14 cellular contexts compared by ENCODE assay signal in genomic region chr7:158572000-158572828, GRCh38. TPM values are rescaled to one million over a fixed set of nuclear protein-coding genes. Genes with fewer than 3 reads are reported as not detected.
A peak's percentile ranks its signal among the peaks of the same experiment; 100 is the strongest.
DNase-seq lines count a peak whose midpoint lies in the region; TF ChIP-seq lines count a peak whose summit lies in the region.
"Had no signal": no experiment of that assay in that cellular context is flagged by ENCODE, and none has a peak within 500 bp of the region (broad histone marks: within the 10 kb centered on the region; RNA-seq: fewer than 3 reads in every experiment).

No MANE protein-coding gene starts in this region.

- TF ChIP-seq CTCF in brain microvascular endothelial cell (IDR thresholded peaks at IDR 0.05; ENCODE audit: low read depth, low read length, missing control alignments), result peak; percentile 32

- in situ Hi-C loops in brain microvascular endothelial cell (cut with HindIII; ENCODE audit: low pct_ligation_motif_present, low sequenced_read_pairs), result no loop called here

- H3K27ac ChIP-seq in brain microvascular endothelial cell, result no peak overlapping the region

- no peaks in the 10 kb centered on the region for H3K36me3 Mint-ChIP-seq in activated CD4-positive, alpha-beta memory T cell treated with anti-CD3 and anti-CD28 coated beads, Interleukin-2, amount 10 ng/mL, durations not matched to agents 7 days and 5 days (ENCODE audit: low read depth)
- H3K36me3 Mint-ChIP-seq in activated T-helper 1 cell treated with anti-CD3 and anti-CD28 coated beads, Interleukin-12 subunit alpha, Interleukin-12 subunit beta, Interleukin-2, Interleukin-4 antibody, amounts not matched to agents 30 ng/mL and 10 ng/mL and 1 ng/mL, durations not matched to agents 14 hours and 24 hours and 36 hours (ENCODE audit: low read depth), result no peaks in the 10 kb centered on the region
- H3K36me3 Mint-ChIP-seq: CD4-positive, CD25-positive, alpha-beta regulatory T cell; IgD-negative memory B cell had no signal

- POLR2A ChIA-PET in activated CD4-positive, alpha-beta memory T cell treated with anti-CD3 and anti-CD28 coated beads, Interleukin-2, amount 10 ng/mL, durations not matched to agents 7 days and 5 days (lab: Charles Lee), result no interaction called here

- H3K9me3 Mint-ChIP-seq in activated CD4-positive, alpha-beta memory T cell treated with anti-CD3 and anti-CD28 coated beads, Interleukin-2, amount 10 ng/mL, durations not matched to agents 7 days and 5 days, result no peaks in the 10 kb centered on the region
- H3K9me3 Mint-ChIP-seq in activated T-helper 1 cell treated with anti-CD3 and anti-CD28 coated beads, Interleukin-12 subunit alpha, Interleukin-12 subunit beta, Interleukin-2, Interleukin-4 antibody, amounts not matched to agents 30 ng/mL and 10 ng/mL and 1 ng/mL, durations not matched to agents 14 hours and 24 hours and 36 hours, result no peaks in the 10 kb centered on the region
- H3K9me3 Mint-ChIP-seq: IgD-negative memory B cell; naive thymus-derived CD8-positive, alpha-beta T cell had no signal

- no peak overlapping the region for H3K27ac Mint-ChIP-seq in activated CD4-positive, alpha-beta memory T cell treated with anti-CD3 and anti-CD28 coated beads, Interleukin-2, amount 10 ng/mL, durations not matched to agents 7 days and 5 days
- H3K27ac Mint-ChIP-seq in activated T-helper 1 cell treated with anti-CD3 and anti-CD28 coated beads, Interleukin-12 subunit alpha, Interleukin-12 subunit beta, Interleukin-2, Interleukin-4 antibody, amounts not matched to agents 30 ng/mL and 10 ng/mL and 1 ng/mL, durations not matched to agents 14 hours and 24 hours and 36 hours, result no peak overlapping the region
- H3K27ac Mint-ChIP-seq: CD4-positive, CD25-positive, alpha-beta regulatory T cell; IgD-negative memory B cell; naive thymus-derived CD8-positive, alpha-beta T cell had no signal

- H3K27me3 Mint-ChIP-seq in activated CD4-positive, alpha-beta memory T cell treated with anti-CD3 and anti-CD28 coated beads, Interleukin-2, amount 10 ng/mL, durations not matched to agents 7 days and 5 days, result peaks cover 21% of the 10 kb centered on the region
- peaks cover 4% of the 10 kb centered on the region for H3K27me3 Mint-ChIP-seq in activated T-helper 1 cell treated with anti-CD3 and anti-CD28 coated beads, Interleukin-12 subunit alpha, Interleukin-12 subunit beta, Interleukin-2, Interleukin-4 antibody, amounts not matched to agents 30 ng/mL and 10 ng/mL and 1 ng/mL, durations not matched to agents 14 hours and 24 hours and 36 hours (ENCODE audit: insufficient read depth)

- peaks cover 12% of the 10 kb centered on the region for H3K27me3 ChIP-seq in brain microvascular endothelial cell (replicated peaks)

- no peak overlapping the region for H3K4me3 ChIP-seq in brain microvascular endothelial cell (ENCODE audit: low read depth, low read length)

- no peaks in the 10 kb centered on the region for H3K4me1 Mint-ChIP-seq in activated CD4-positive, alpha-beta memory T cell treated with anti-CD3 and anti-CD28 coated beads, Interleukin-2, amount 10 ng/mL, durations not matched to agents 7 days and 5 days
- H3K4me1 Mint-ChIP-seq in activated T-helper 1 cell treated with anti-CD3 and anti-CD28 coated beads, Interleukin-12 subunit alpha, Interleukin-12 subunit beta, Interleukin-2, Interleukin-4 antibody, amounts not matched to agents 30 ng/mL and 10 ng/mL and 1 ng/mL, durations not matched to agents 14 hours and 24 hours and 36 hours (ENCODE audit: low read depth), result no peaks in the 10 kb centered on the region
- H3K4me1 Mint-ChIP-seq: CD4-positive, CD25-positive, alpha-beta regulatory T cell had no signal

- DNase-seq in 8988T (peak; percentile 74), H4 (ENCODE audit: low spot score) (peak; percentile 39), NCI-H345 (lab: John Stamatoyannopoulos, UW) (peak; percentile 69), brain microvascular endothelial cell (no peak), NCI-H2227 treated with DMSO at 0.1 percent for 48 hours (lab: John Stamatoyannopoulos, UW) (no peak)
- no peak for DNase-seq in activated CD4-positive, alpha-beta memory T cell treated with anti-CD3 and anti-CD28 coated beads, Interleukin-2, amount 10 ng/mL, durations not matched to agents 7 days and 5 days
- DNase-seq in stimulated activated naive CD4-positive, alpha-beta T cell (lab: John Stamatoyannopoulos, UW), result no peak
- no peak for DNase-seq in activated T-helper 1 cell treated with anti-CD3 and anti-CD28 coated beads, Interleukin-12 subunit alpha, Interleukin-12 subunit beta, Interleukin-2, Interleukin-4 antibody, amounts not matched to agents 30 ng/mL and 10 ng/mL and 1 ng/mL, durations not matched to agents 14 hours and 24 hours and 36 hours (ENCODE audit: low spot score)
- DNase-seq: activated gamma-delta T cell; naive thymus-derived CD8-positive, alpha-beta T cell; stimulated activated CD4-positive, alpha-beta T cell treated with anti-CD3 and anti-CD28 coated beads, Interleukin-1b, Interleukin-23, amount 100 ng/mL, for 48 hours; T1000 had no signal

- intact Hi-C loops in activated T-helper 1 cell treated with anti-CD3 and anti-CD28 coated beads, Interleukin-12 subunit alpha, Interleukin-12 subunit beta, Interleukin-2, Interleukin-4 antibody, amounts not matched to agents 30 ng/mL and 10 ng/mL and 1 ng/mL, durations not matched to agents 14 hours and 24 hours and 36 hours (cut with micrococcal nuclease), result no loop called here

- H3K4me3 Mint-ChIP-seq in activated CD4-positive, alpha-beta memory T cell treated with anti-CD3 and anti-CD28 coated beads, Interleukin-2, amount 10 ng/mL, durations not matched to agents 7 days and 5 days, result no peak overlapping the region
- no peak overlapping the region for H3K4me3 Mint-ChIP-seq in activated T-helper 1 cell treated with anti-CD3 and anti-CD28 coated beads, Interleukin-12 subunit alpha, Interleukin-12 subunit beta, Interleukin-2, Interleukin-4 antibody, amounts not matched to agents 30 ng/mL and 10 ng/mL and 1 ng/mL, durations not matched to agents 14 hours and 24 hours and 36 hours
- H3K4me3 Mint-ChIP-seq: CD4-positive, CD25-positive, alpha-beta regulatory T cell; IgD-negative memory B cell; naive thymus-derived CD8-positive, alpha-beta T cell had no signal

- CTCF ChIA-PET in activated CD4-positive, alpha-beta memory T cell treated with anti-CD3 and anti-CD28 coated beads, Interleukin-2, amount 10 ng/mL, durations not matched to agents 7 days and 5 days (lab: Charles Lee), result no interaction called here

- no peaks in the 10 kb centered on the region for H3K36me3 ChIP-seq in brain microvascular endothelial cell (replicated peaks)

RNA-seq across cellular contexts. Expression of gene PTPRN2, which starts 15.4 kb away (rescaled TPM):
- 0.97 TPM in 2 replicates for total RNA-seq in H4 (2014; rRNA removed; shearing (Covaris generic))
- total RNA-seq in activated CD4-positive, alpha-beta memory T cell treated with anti-CD3 and anti-CD28 coated beads, Interleukin-2, amount 10 ng/mL, durations not matched to agents 7 days and 5 days, result 1 to 10 TPM; 4.7 to 4.8 TPM
- 0.41 and 0.47 TPM in 2 replicates for total RNA-seq in activated T-helper 1 cell treated with anti-CD3 and anti-CD28 coated beads, Interleukin-12 subunit alpha, Interleukin-12 subunit beta, Interleukin-2, Interleukin-4 antibody, amounts not matched to agents 30 ng/mL and 10 ng/mL and 1 ng/mL, durations not matched to agents 14 hours and 24 hours and 36 hours

Comparison
In these comparisons a context has a peak if more than half of its experiments do, and no peak if none do; other contexts are left out.
1. DNase-seq: peak in 8988T (single experiment), H4 (single experiment) and NCI-H345 (single experiment); none in brain microvascular endothelial cell (single experiment), activated CD4-positive, alpha-beta memory T cell treated with anti-CD3 and anti-CD28 coated beads, Interleukin-2, amount 10 ng/mL, durations not matched to agents 7 days and 5 days (single experiment), stimulated activated naive CD4-positive, alpha-beta T cell (0 of 6), activated T-helper 1 cell treated with anti-CD3 and anti-CD28 coated beads, Interleukin-12 subunit alpha, Interleukin-12 subunit beta, Interleukin-2, Interleukin-4 antibody, amounts not matched to agents 30 ng/mL and 10 ng/mL and 1 ng/mL, durations not matched to agents 14 hours and 24 hours and 36 hours (single experiment) and NCI-H2227 treated with DMSO at 0.1 percent for 48 hours (single experiment).